ENCODE assay signal across 1 cellular context in genomic region chr3:48856469-48856868, GRCh38.
TF ChIP-seq lines count a peak whose summit lies in the region.

No MANE protein-coding gene starts in this region.

TF ChIP-seq in HepG2, 621 proteins besides CTCF, POLR2A, EP300 and RAD21 (continued from another document):
- 0 out of 2 replicates have a peak, but pooled peaks have one; percentile 0 for TF ChIP-seq ZNF556 (CRISPR knock-in tag; IDR thresholded peaks at IDR 0.05; ENCODE audit: borderline replicate concordance)
- TF ChIP-seq ZNF510 (CRISPR knock-in tag; IDR thresholded peaks at IDR 0.05; ENCODE audit: low read depth) = no peak
- TF ChIP-seq ZNF878 (CRISPR knock-in tag; IDR thresholded peaks at IDR 0.05) = no peak
- no peak for TF ChIP-seq SIX4 (CRISPR knock-in tag; IDR thresholded peaks at IDR 0.05)
- no peak for TF ChIP-seq HNRNPUL1 (IDR thresholded peaks at IDR 0.05; ENCODE audit: low read depth, low read length)
- TF ChIP-seq AHDC1 (CRISPR knock-in tag; IDR thresholded peaks at IDR 0.05; ENCODE audit: borderline replicate concordance) = 0 out of 2 replicates have a peak, but pooled peaks have one; percentile 8
- no peak for TF ChIP-seq ZNF503 (CRISPR knock-in tag; IDR thresholded peaks at IDR 0.05)
- TF ChIP-seq ZNF367 (CRISPR knock-in tag; IDR thresholded peaks at IDR 0.05; ENCODE audit: borderline replicate concordance) = no peak
- 0 out of 2 replicates have a peak, but pooled peaks have one; percentile 69 for TF ChIP-seq ZNF720 (CRISPR knock-in tag; IDR thresholded peaks at IDR 0.05)
- TF ChIP-seq NAIF1 (CRISPR knock-in tag; IDR thresholded peaks at IDR 0.05; ENCODE audit: borderline replicate concordance) = no peak
- TF ChIP-seq NCOA1 (CRISPR knock-in tag; IDR thresholded peaks at IDR 0.05) = 0 out of 2 replicates have a peak, but pooled peaks have one; percentile 38
- TF ChIP-seq SRY (CRISPR knock-in tag; IDR thresholded peaks at IDR 0.05) = no peak
- no peak for TF ChIP-seq MAFF (IDR thresholded peaks at IDR 0.05; ENCODE audit: low read depth, low read length)
- peak; percentile 17; the same call in 1 of the 2 replicates for TF ChIP-seq ZNF687 (CRISPR knock-in tag; IDR thresholded peaks at IDR 0.05)
- TF ChIP-seq ZNF317 (CRISPR knock-in tag; IDR thresholded peaks at IDR 0.05) = no peak
- no peak for TF ChIP-seq ZNF326 (CRISPR knock-in tag; IDR thresholded peaks at IDR 0.05; ENCODE audit: borderline replicate concordance)
- TF ChIP-seq ZNF256 (CRISPR knock-in tag; conservative IDR thresholded peaks at IDR 0.05) = no peak
- TF ChIP-seq ZNF574 (CRISPR knock-in tag; IDR thresholded peaks at IDR 0.05) = 0 out of 2 replicates have a peak, but pooled peaks have one; percentile 2
- no peak for TF ChIP-seq NCOA2 (CRISPR knock-in tag; IDR thresholded peaks at IDR 0.05)
